In the genomic region with DNA sequence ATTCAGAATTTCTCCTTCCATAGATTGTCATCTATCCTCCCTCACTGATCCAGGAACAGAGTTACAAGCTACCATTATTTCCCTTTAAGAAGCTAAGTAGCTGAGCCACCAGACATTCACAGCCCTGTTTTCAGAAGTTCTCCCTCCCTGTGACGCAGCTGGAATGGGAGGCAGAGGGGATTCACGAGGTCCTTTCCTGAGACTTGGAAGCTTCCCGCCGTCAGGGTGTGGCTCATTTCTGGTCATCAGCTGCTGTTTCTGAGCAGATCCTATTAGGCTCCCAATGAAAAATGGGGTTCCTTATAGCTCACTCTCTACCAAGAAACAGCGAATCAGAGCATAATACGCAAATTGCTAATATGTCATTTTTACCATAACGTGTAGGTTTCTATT, we compare ENCODE assay signal across 13 cellular contexts.
"Had no signal": no experiment of that assay in that cellular context is flagged by ENCODE, and none has a peak within 500 bp of the region (broad histone marks: within the 10 kb centered on the region; RNA-seq: fewer than 3 reads in every experiment).

No MANE protein-coding gene starts in this region.

- DNase-seq: activated CD4-positive, alpha-beta memory T cell treated with anti-CD3 and anti-CD28 coated beads for 36 hours; activated CD4-positive, CD25-positive, alpha-beta regulatory T cell treated with anti-CD3 and anti-CD28 coated beads, Interleukin-2, amount 50 U/mL, for 72 hours; activated effector memory CD4-positive, alpha-beta T cell treated with anti-CD3 and anti-CD28 coated beads, Interleukin-2, amount 50 U/mL, for 16 hours; activated T-cell treated with anti-CD3 and anti-CD28 coated beads, Interleukin-2, amount 50 U/mL, for 4 hours; foreskin keratinocyte; left lung; naive B cell; stimulated activated CD4-positive, alpha-beta T cell treated with anti-CD3 and anti-CD28 coated beads, Interleukin-4, amount 100 ng/mL, for 4 hours; stimulated activated naive CD8-positive, alpha-beta T cell treated with anti-CD3 and anti-CD28 coated beads, Interleukin-15, amount 100 ng/mL, for 72 hours; uterus had no signal

- FAIRE-seq: endometrium, islet of Langerhans had no signal

- H3K4me1 ChIP-seq: foreskin keratinocyte, uterus had no signal

- H3K27me3 ChIP-seq: foreskin keratinocyte, left lung, uterus had no signal

- H3K9me3 ChIP-seq: left lung, uterus had no signal

- H3K4me3 ChIP-seq: left lung, uterus had no signal

- H3K27ac ChIP-seq: foreskin keratinocyte, left lung had no signal

- ATAC-seq: activated T-cell treated with anti-CD3 and anti-CD28 coated beads, Interleukin-2, amount 50 U/mL, for 4 hours; esophagus mucosa; foreskin keratinocyte; left lung; stimulated activated naive CD8-positive, alpha-beta T cell treated with anti-CD3 and anti-CD28 coated beads, Interleukin-15, amount 100 ng/mL, for 72 hours had no signal

- H3K36me3 ChIP-seq: left lung, uterus had no signal
